In the genomic region with DNA sequence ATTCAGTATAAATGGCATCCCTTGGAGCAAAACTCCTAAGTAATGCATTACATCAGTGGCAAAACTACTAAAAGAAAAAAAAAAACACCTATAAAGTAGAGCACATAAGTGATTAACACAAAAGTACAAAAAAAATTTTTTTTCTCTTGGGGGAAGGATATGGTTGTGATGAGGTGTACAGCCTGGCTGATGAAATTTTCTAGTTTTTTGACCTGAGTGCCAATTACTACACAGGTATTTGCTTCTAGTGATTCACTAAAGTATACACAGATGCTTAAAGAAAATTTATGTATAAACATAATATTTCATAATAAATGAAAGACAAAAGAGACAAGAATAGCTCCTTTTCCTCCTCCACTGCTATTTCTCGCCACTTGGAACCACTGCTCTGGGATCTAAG, we compare ENCODE assay signal across 13 cellular contexts.
"Had no signal": no experiment of that assay in that cellular context is flagged by ENCODE, and none has a peak within 500 bp of the region (broad histone marks: within the 10 kb centered on the region; RNA-seq: fewer than 3 reads in every experiment).

No MANE protein-coding gene starts in this region.

- ATAC-seq: activated naive CD8-positive, alpha-beta T cell treated with anti-CD3 and anti-CD28 coated beads, Interleukin-2, amount 50 U/mL, for 24 hours; left ventricle myocardium superior; right lobe of liver; T-helper 17 cell had no signal

- H3K36me3 ChIP-seq: ascending aorta, thoracic aorta, WERI-Rb-1 had no signal

- DNase-seq: activated CD4-positive, alpha-beta T cell treated with anti-CD3 and anti-CD28 coated beads for 4 hours; activated naive CD4-positive, alpha-beta T cell; activated naive CD8-positive, alpha-beta T cell treated with anti-CD3 and anti-CD28 coated beads, Interleukin-2, amount 50 U/mL, for 24 hours; foreskin fibroblast; kidney glomerular epithelial cell; left ventricle myocardium superior; mesendoderm; right lobe of liver; T-helper 17 cell; WERI-Rb-1 had no signal

- H3K4me1 Mint-ChIP-seq: neural crest cell had no signal

- H3K27me3 ChIP-seq: ascending aorta, right lobe of liver had no signal

- H3K4me3 Mint-ChIP-seq: activated naive CD8-positive, alpha-beta T cell treated with anti-CD3 and anti-CD28 coated beads, Interleukin-2, amount 50 U/mL, for 24 hours; neural crest cell; T-helper 17 cell had no signal

- H3K9me3 ChIP-seq: ascending aorta, right lobe of liver, thoracic aorta had no signal

- H3K4me1 ChIP-seq: ascending aorta had no signal

- H3K9me3 Mint-ChIP-seq: activated naive CD8-positive, alpha-beta T cell treated with anti-CD3 and anti-CD28 coated beads, Interleukin-2, amount 50 U/mL, for 24 hours; neural crest cell had no signal

- H3K4me3 ChIP-seq: ascending aorta, right lobe of liver, thoracic aorta had no signal

- H3K27me3 Mint-ChIP-seq: activated naive CD8-positive, alpha-beta T cell treated with anti-CD3 and anti-CD28 coated beads, Interleukin-2, amount 50 U/mL, for 24 hours; T-helper 17 cell had no signal

- H3K27ac Mint-ChIP-seq: activated naive CD8-positive, alpha-beta T cell treated with anti-CD3 and anti-CD28 coated beads, Interleukin-2, amount 50 U/mL, for 24 hours had no signal

- H3K27ac ChIP-seq: ascending aorta, right lobe of liver, thoracic aorta, WERI-Rb-1 had no signal
